18 cellular contexts compared by ENCODE assay signal in the genomic region with DNA sequence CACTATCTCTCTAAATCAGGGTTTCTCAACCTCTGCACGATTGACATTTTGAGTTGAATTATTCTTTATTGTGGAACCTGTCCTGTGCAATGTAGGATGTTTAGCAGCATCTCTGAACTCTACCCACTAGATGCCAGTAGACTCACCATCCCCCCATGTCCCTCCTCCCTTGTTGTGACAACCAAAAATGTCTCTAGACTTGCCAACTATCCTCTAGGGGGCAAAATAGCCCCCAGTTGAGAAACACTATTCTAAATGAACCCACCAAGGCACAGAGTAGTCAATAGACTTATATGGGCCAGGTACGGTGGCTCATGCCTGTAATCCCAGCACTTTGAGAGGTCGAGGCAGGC. TPM values are rescaled to one million over a fixed set of nuclear protein-coding genes. Genes with fewer than 3 reads are reported as not detected.
A peak's percentile ranks its signal among the peaks of the same experiment; 100 is the strongest.
DNase-seq lines count a peak whose midpoint lies in the region; ATAC-seq, FAIRE-seq and TF ChIP-seq lines count a peak whose summit lies in the region.
"Had no signal": no experiment of that assay in that cellular context is flagged by ENCODE, and none has a peak within 500 bp of the region (broad histone marks: within the 10 kb centered on the region; RNA-seq: fewer than 3 reads in every experiment).

No MANE protein-coding gene starts in this region.

- TF ChIP-seq POLR2A in thyroid gland (IDR thresholded peaks at IDR 0.05): no peak

- DNase-seq in astrocyte (ENCODE audit: low read depth) (no peak), keratinocyte (ENCODE audit: low read depth, low spot score) (no peak), thyroid gland (no peak), amygdala (lab: John Stamatoyannopoulos, UW) (no peak), HAP-1 (ENCODE audit: low spot score in 2 of 2) (no peak), 8988T (no peak), KBM-7 (no peak)
- DNase-seq: activated CD4-positive, alpha-beta memory T cell treated with anti-CD3 and anti-CD28 coated beads, Interleukin-2, amount 10 ng/mL, durations not matched to agents 7 days and 5 days; activated effector memory CD4-positive, alpha-beta T cell treated with Interleukin-2 at 50 U/mL for 16 hours; CD8-positive, alpha-beta T cell; GDM1; head of caudate nucleus; stimulated activated CD4-positive, alpha-beta T cell treated with anti-CD3 and anti-CD28 coated beads, Interleukin-1b, Interleukin-23, amount 100 ng/mL, for 48 hours; stimulated activated naive CD4-positive, alpha-beta T cell had no signal

- H3K27me3 Mint-ChIP-seq in astrocyte (ENCODE audit: low read depth, unreplicated experiment): no peaks in the 10 kb centered on the region

- peak overlapping the region; percentile 72 for H3K4me2 ChIP-seq in astrocyte (ENCODE audit: low read length)
- H3K4me2 ChIP-seq in keratinocyte (ENCODE audit: control insufficient read depth, extremely low read depth, insufficient read depth, low read depth, low read length): peak overlapping the region; percentile 88

- no peaks in the 10 kb centered on the region for H4K20me1 ChIP-seq in astrocyte (ENCODE audit: insufficient read depth, low read length)
- H4K20me1 ChIP-seq in keratinocyte (ENCODE audit: control insufficient read depth, extremely low read depth, insufficient read depth, low read length): no peaks in the 10 kb centered on the region

- H2AFZ ChIP-seq in astrocyte (ENCODE audit: low read depth, low read length): peak overlapping the region; percentile 65
- no peak overlapping the region for H2AFZ ChIP-seq in keratinocyte (ENCODE audit: control insufficient read depth, low read length)

- H3K9me3 Mint-ChIP-seq in astrocyte (ENCODE audit: unreplicated experiment): no peaks in the 10 kb centered on the region
- H3K9me3 Mint-ChIP-seq: activated CD4-positive, alpha-beta memory T cell treated with anti-CD3 and anti-CD28 coated beads, Interleukin-2, amount 10 ng/mL, durations not matched to agents 7 days and 5 days; CD8-positive, alpha-beta T cell; T-helper 2 cell treated with Interferon-gamma antibody and Interleukin-4, amounts not matched to agents 5 μg/mL and 100 μg/mL, for 36 hours had no signal

- 72 to 79% methylated on average over 3 of the region's 3 CpGs for WGBS in thyroid gland, 2 donors

- H3K4me3 ChIP-seq in astrocyte (ENCODE audit: insufficient read depth, low read depth, low read length) (no peak overlapping the region), keratinocyte (ENCODE audit: control insufficient read depth in 2 of 3, extremely low read depth in 1 of 3, insufficient read depth in 2 of 3, low read depth in 1 of 3, low read length in 3 of 3) (no peak overlapping the region), thyroid gland (replicated peaks in 1 of 3) (no peak overlapping the region), HAP-1 (no peak overlapping the region)

- H3K27ac ChIP-seq in astrocyte (ENCODE audit: low read depth, low read length): peak overlapping the region; percentile 74
- peak overlapping the region; percentile 90 for H3K27ac ChIP-seq in keratinocyte (ENCODE audit: control insufficient read depth, insufficient read depth, low read length)
- peak overlapping the region in 2 of 3 donors; percentile 49 to 71 for H3K27ac ChIP-seq in thyroid gland

- H3K79me2 ChIP-seq in astrocyte (ENCODE audit: insufficient read depth, low read length) (no peaks in the 10 kb centered on the region), keratinocyte (ENCODE audit: control insufficient read depth, insufficient read depth, low read length) (no peaks in the 10 kb centered on the region)

- no peaks in the 10 kb centered on the region for H3K36me3 Mint-ChIP-seq in astrocyte (ENCODE audit: low read depth, unreplicated experiment)
- H3K36me3 Mint-ChIP-seq: CD8-positive, alpha-beta T cell had no signal

- peaks cover 16% of the 10 kb centered on the region for H3K4me1 Mint-ChIP-seq in astrocyte (ENCODE audit: low read depth, unreplicated experiment)
- H3K4me1 Mint-ChIP-seq: activated CD4-positive, alpha-beta memory T cell treated with anti-CD3 and anti-CD28 coated beads, Interleukin-2, amount 10 ng/mL, durations not matched to agents 7 days and 5 days had no signal

- FAIRE-seq in astrocyte (lab: Jason Lieb, UNC): no peak
- no peak for FAIRE-seq in keratinocyte (lab: Jason Lieb, UNC)
- FAIRE-seq: HTR-8/SVneo, RCC 7860 had no signal

- H3K27me3 ChIP-seq in astrocyte (ENCODE audit: insufficient read depth, low read length) (no peaks in the 10 kb centered on the region), keratinocyte (ENCODE audit: control insufficient read depth, extremely low read depth, insufficient read depth, low read length) (no peaks in the 10 kb centered on the region), thyroid gland (no peaks in the 10 kb centered on the region), HAP-1 (ENCODE audit: low read depth) (no peaks in the 10 kb centered on the region)

- H3K9me1 ChIP-seq in keratinocyte (ENCODE audit: control insufficient read depth, extremely low read depth, insufficient read depth, low read length): no peaks in the 10 kb centered on the region

- no peak for TF ChIP-seq CTCF in astrocyte (IDR thresholded peaks at IDR 0.05; ENCODE audit: insufficient read depth, low read depth, low read length)
- TF ChIP-seq CTCF in keratinocyte (optimal IDR thresholded peaks at IDR 0.05 in 1 of 3, IDR thresholded peaks at IDR 0.05 in 1 of 3, conservative IDR thresholded peaks at IDR 0.05 in 1 of 3; ENCODE audit: extremely low read depth in 1 of 3, insufficient read depth in 2 of 3, low read length in 3 of 3): peak in 1 of 3 experiments; percentile 10
- no peak for TF ChIP-seq CTCF in thyroid gland (IDR thresholded peaks at IDR 0.05)

- H3K9me3 ChIP-seq in astrocyte (ENCODE audit: insufficient read depth, low read depth, low read length) (no peaks in the 10 kb centered on the region), keratinocyte (ENCODE audit: control insufficient read depth, low read depth, low read length) (no peaks in the 10 kb centered on the region), thyroid gland (no peaks in the 10 kb centered on the region), HAP-1 (no peaks in the 10 kb centered on the region)

- in situ Hi-C loops in HAP-1 (cut with MboI; ENCODE audit: low sequenced_read_pairs) (no loop called here), KBM-7 (cut with MboI; ENCODE audit: low pct_unique_long_range_greater_than_20kb, low sequenced_read_pairs) (no loop called here)

- peak; percentile 44 for ATAC-seq in HG03432 (IDR thresholded peaks at IDR 0.05; ENCODE audit: unreplicated experiment)
- ATAC-seq: CD8-positive, alpha-beta T cell had no signal

- H3K9ac ChIP-seq in astrocyte (ENCODE audit: low read length) (no peak overlapping the region), keratinocyte (ENCODE audit: control insufficient read depth, extremely low read depth, insufficient read depth, low read length) (no peak overlapping the region)

- no peaks in the 10 kb centered on the region for H3K36me3 ChIP-seq in astrocyte (ENCODE audit: insufficient read depth, low read length)
- H3K36me3 ChIP-seq in keratinocyte (ENCODE audit: control insufficient read depth in 2 of 2, extremely low read depth in 1 of 2, insufficient read depth in 2 of 2, low read length in 2 of 2): no peaks in the 10 kb centered on the region
- no peaks in the 10 kb centered on the region for H3K36me3 ChIP-seq in thyroid gland
- H3K36me3 ChIP-seq in HAP-1 (replicated peaks): no peaks in the 10 kb centered on the region

- peak overlapping the region; percentile 94 for H3K27ac Mint-ChIP-seq in astrocyte (ENCODE audit: unreplicated experiment)
- H3K27ac Mint-ChIP-seq: activated CD4-positive, alpha-beta memory T cell treated with anti-CD3 and anti-CD28 coated beads, Interleukin-2, amount 10 ng/mL, durations not matched to agents 7 days and 5 days; CD8-positive, alpha-beta T cell; T-helper 2 cell treated with Interferon-gamma antibody and Interleukin-4, amounts not matched to agents 5 μg/mL and 100 μg/mL, for 36 hours had no signal

- H3K4me3 Mint-ChIP-seq in astrocyte (ENCODE audit: unreplicated experiment): no peak overlapping the region
- H3K4me3 Mint-ChIP-seq: activated CD4-positive, alpha-beta memory T cell treated with anti-CD3 and anti-CD28 coated beads, Interleukin-2, amount 10 ng/mL, durations not matched to agents 7 days and 5 days; CD8-positive, alpha-beta T cell; T-helper 2 cell treated with Interferon-gamma antibody and Interleukin-4, amounts not matched to agents 5 μg/mL and 100 μg/mL, for 36 hours had no signal

- intact Hi-C loops in thyroid gland (cut with DNase I): no loop called here

- dilution Hi-C loops in keratinocyte (cut with MboI; ENCODE audit: extremely low pct_ligation_motif_present, low sequenced_read_pairs): no loop called here

- H3K4me1 ChIP-seq in astrocyte (ENCODE audit: insufficient read depth, low read length) (peaks cover 7% of the 10 kb centered on the region), keratinocyte (ENCODE audit: control insufficient read depth, extremely low read depth, insufficient read depth, low read length) (peaks cover 30% of the 10 kb centered on the region), thyroid gland (peaks cover 0 to 3% of the 10 kb centered on the region in 2 donors), HAP-1 (peaks cover 19% of the 10 kb centered on the region)

RNA-seq across cellular contexts. Expression of a gene that starts 49.1 kb away (rescaled TPM):
- total RNA-seq in astrocyte (12.4 and 13.6 TPM in 2 replicates), thyroid gland (10 to 100 TPM; 20.3 to 40.8 (median 32.5) TPM)
- polyA plus RNA-seq in keratinocyte: 10.0 to 11.0 TPM (median 10.1 TPM) in 3 replicates
- 25.5 TPM for polyA plus RNA-seq in keratinocyte (2011; ENCODE audit: low read depth)
- polyA plus RNA-seq in keratinocyte (2011; cell fraction: cytosol; rRNA removed): 4.4 and 9.5 TPM in 2 replicates
- polyA plus RNA-seq in keratinocyte (2011; cell fraction: nucleus; rRNA removed): 17.9 and 22.6 TPM in 2 replicates
- 5.8 and 13.5 TPM in 2 replicates for polyA plus RNA-seq in keratinocyte (2012; ENCODE audit: low replicate concordance)
- 8.4 to 28.2 TPM (median 17.5 TPM) in 3 replicates for polyA minus RNA-seq in keratinocyte
- 9.4 TPM for polyA minus RNA-seq in keratinocyte (2011; cell fraction: cytosol; rRNA and poly(A)+ RNA removed)
- polyA minus RNA-seq in keratinocyte (2011; cell fraction: nucleus; rRNA and poly(A)+ RNA removed): 21.0 and 38.9 TPM in 2 replicates
